In genomic region chr2:84694088-84694622, GRCh38 we compare ENCODE assay signal across 17 cellular contexts.
DNase-seq lines count a peak whose midpoint lies in the region; TF ChIP-seq lines count a peak whose summit lies in the region.
"Had no signal": no experiment of that assay in that cellular context is flagged by ENCODE, and none has a peak within 500 bp of the region (broad histone marks: within the 10 kb centered on the region; RNA-seq: fewer than 3 reads in every experiment).

No MANE protein-coding gene starts in this region.

- peak overlapping the region; percentile 12 for H3K27ac Mint-ChIP-seq in stimulated activated naive CD8-positive, alpha-beta T cell treated with anti-CD3 and anti-CD28 coated beads, Interleukin-15, Interleukin-2, amounts not matched to agents 100 ng/mL and 50 ng/mL, for 24 hours
- H3K27ac Mint-ChIP-seq in MCF 10A (ENCODE audit: low read depth, unreplicated experiment), result no peak overlapping the region
- H3K27ac Mint-ChIP-seq: IgD-negative memory B cell had no signal

- H3K4me3 ChIP-seq in esophagus muscularis mucosa (no peak overlapping the region), PC-9 (no peak overlapping the region)
- H3K4me3 ChIP-seq: GM23248, heart left ventricle had no signal

- H3K36me3 Mint-ChIP-seq in stimulated activated naive CD8-positive, alpha-beta T cell treated with anti-CD3 and anti-CD28 coated beads, Interleukin-15, Interleukin-2, amounts not matched to agents 100 ng/mL and 50 ng/mL, for 24 hours (ENCODE audit: low read depth), result peaks cover 4% of the 10 kb centered on the region
- H3K36me3 Mint-ChIP-seq in MCF 10A (ENCODE audit: insufficient read depth, unreplicated experiment), result no peaks in the 10 kb centered on the region
- H3K36me3 Mint-ChIP-seq: IgD-negative memory B cell had no signal

- no peaks in the 10 kb centered on the region for H3K27me3 Mint-ChIP-seq in stimulated activated naive CD8-positive, alpha-beta T cell treated with anti-CD3 and anti-CD28 coated beads, Interleukin-15, Interleukin-2, amounts not matched to agents 100 ng/mL and 50 ng/mL, for 24 hours
- H3K27me3 Mint-ChIP-seq in MCF 10A (ENCODE audit: insufficient read depth, unreplicated experiment), result no peaks in the 10 kb centered on the region

- intact Hi-C loops in esophagus muscularis mucosa (cut with DNase I) (no loop called here), PC-9 (cut with micrococcal nuclease; ENCODE audit: unreplicated experiment) (no loop called here), MCF 10A (cut with micrococcal nuclease) (no loop called here)

- peak; percentile 18 for DNase-seq in activated CD4-positive, alpha-beta T cell treated with anti-CD3 and anti-CD28 coated beads for 48 hours
- no peak for DNase-seq in activated CD4-positive, alpha-beta T cell treated with anti-CD3 and anti-CD28 coated beads, Interleukin-2, amount 50 U/mL, for 4 hours
- peak; percentile 40 for DNase-seq in activated T-cell treated with anti-CD3 and anti-CD28 coated beads, Interleukin-2, amount 50 U/mL, for 1 hour
- peak; percentile 47 for DNase-seq in esophagus muscularis mucosa (ENCODE audit: extremely low spot score)
- no peak for DNase-seq in PC-9
- no peak for DNase-seq in MCF 10A (ENCODE audit: unreplicated experiment)
- no peak for DNase-seq in KG1 (lab: John Stamatoyannopoulos, UW)
- DNase-seq: 8988T, Calu3, cortex of kidney, GM23248, heart left ventricle, left cardiac atrium, OCI-M1, retina had no signal

- no peaks in the 10 kb centered on the region for H3F3A ChIP-seq in PC-9 (ENCODE audit: insufficient read depth, low read depth)

- H3K36me3 ChIP-seq in esophagus muscularis mucosa, result no peaks in the 10 kb centered on the region
- no peaks in the 10 kb centered on the region for H3K36me3 ChIP-seq in PC-9 (ENCODE audit: low read depth)
- H3K36me3 ChIP-seq: heart left ventricle had no signal

- TF ChIP-seq POLR2A in esophagus muscularis mucosa (IDR thresholded peaks at IDR 0.05; ENCODE audit: low read depth), result no peak

- H3K4me2 ChIP-seq in PC-9, result no peak overlapping the region

- BruUV-seq in PC-9 (replicated peaks; lab: Mats Ljungman, UMichigan) (no TSS peak), MCF 10A (replicated peaks; lab: Mats Ljungman, UMichigan) (no TSS peak)

- H4K20me1 ChIP-seq in PC-9 (ENCODE audit: insufficient read depth), result no peaks in the 10 kb centered on the region

- H3K27ac ChIP-seq in esophagus muscularis mucosa (replicated peaks in 1 of 4) (no peak overlapping the region), PC-9 (no peak overlapping the region)
- H3K27ac ChIP-seq: GM23248 had no signal

- H3K9me2 ChIP-seq in PC-9 (ENCODE audit: insufficient read depth), result no peaks in the 10 kb centered on the region

- H3K79me2 ChIP-seq in PC-9 (ENCODE audit: low read depth), result no peaks in the 10 kb centered on the region

- peaks cover 18% of the 10 kb centered on the region for H3K4me1 Mint-ChIP-seq in stimulated activated naive CD8-positive, alpha-beta T cell treated with anti-CD3 and anti-CD28 coated beads, Interleukin-15, Interleukin-2, amounts not matched to agents 100 ng/mL and 50 ng/mL, for 24 hours (ENCODE audit: low read depth)
- H3K4me1 Mint-ChIP-seq in MCF 10A (ENCODE audit: insufficient read depth, unreplicated experiment), result no peaks in the 10 kb centered on the region

- TF ChIP-seq EP300 in esophagus muscularis mucosa (IDR thresholded peaks at IDR 0.05), result no peak

- H3K27me3 ChIP-seq in esophagus muscularis mucosa (no peaks in the 10 kb centered on the region), PC-9 (ENCODE audit: insufficient read depth, low read depth) (peaks cover 50% of the 10 kb centered on the region)
- H3K27me3 ChIP-seq: heart left ventricle had no signal

- CTCF ChIA-PET in PC-9 (lab: Charles Lee) (no interaction called here), MCF 10A (lab: Yijun Ruan, JAX) (no interaction called here)

- TF ChIP-seq CTCF in esophagus muscularis mucosa (IDR thresholded peaks at IDR 0.05), result no peak
- no peak for TF ChIP-seq CTCF in PC-9 (conservative IDR thresholded peaks at IDR 0.05)
- TF ChIP-seq CTCF in MCF 10A (IDR thresholded peaks at IDR 0.05; ENCODE audit: unreplicated experiment), result no peak

- POLR2A ChIA-PET in PC-9 (lab: Charles Lee; ENCODE audit: unreplicated experiment) (no interaction called here), MCF 10A (lab: Yijun Ruan, JAX) (no interaction called here)

- H2AFZ ChIP-seq in PC-9, result no peak overlapping the region
- H2AFZ ChIP-seq: GM23248 had no signal

- no peaks in the 10 kb centered on the region for H3K4me1 ChIP-seq in esophagus muscularis mucosa
- no peaks in the 10 kb centered on the region for H3K4me1 ChIP-seq in PC-9 (replicated peaks; ENCODE audit: insufficient read depth)
- H3K4me1 ChIP-seq: heart left ventricle had no signal

- no peaks in the 10 kb centered on the region for H3K9me3 Mint-ChIP-seq in stimulated activated naive CD8-positive, alpha-beta T cell treated with anti-CD3 and anti-CD28 coated beads, Interleukin-15, Interleukin-2, amounts not matched to agents 100 ng/mL and 50 ng/mL, for 24 hours
- H3K9me3 Mint-ChIP-seq in MCF 10A (ENCODE audit: unreplicated experiment), result no peaks in the 10 kb centered on the region
- H3K9me3 Mint-ChIP-seq: IgD-negative memory B cell had no signal

- H3K9me3 ChIP-seq in esophagus muscularis mucosa (no peaks in the 10 kb centered on the region), PC-9 (ENCODE audit: insufficient read depth, low read depth) (no peaks in the 10 kb centered on the region)
- H3K9me3 ChIP-seq: heart left ventricle had no signal

- 53% methylated on average over 6 of the region's 6 CpGs for WGBS in esophagus muscularis mucosa

- H3K4me3 Mint-ChIP-seq in stimulated activated naive CD8-positive, alpha-beta T cell treated with anti-CD3 and anti-CD28 coated beads, Interleukin-15, Interleukin-2, amounts not matched to agents 100 ng/mL and 50 ng/mL, for 24 hours, result peak overlapping the region; percentile 53
- H3K4me3 Mint-ChIP-seq in MCF 10A (ENCODE audit: unreplicated experiment), result no peak overlapping the region

Comparison
In these comparisons a context has a peak if more than half of its experiments do, and no peak if none do; other contexts are left out.
1. DNase-seq: peak in activated CD4-positive, alpha-beta T cell treated with anti-CD3 and anti-CD28 coated beads for 48 hours (single experiment), activated T-cell treated with anti-CD3 and anti-CD28 coated beads, Interleukin-2, amount 50 U/mL, for 1 hour (single experiment) and esophagus muscularis mucosa (single experiment); none in activated CD4-positive, alpha-beta T cell treated with anti-CD3 and anti-CD28 coated beads, Interleukin-2, amount 50 U/mL, for 4 hours (0 of 2), PC-9 (0 of 2), MCF 10A (single experiment) and KG1 (single experiment).